In the genomic region with DNA sequence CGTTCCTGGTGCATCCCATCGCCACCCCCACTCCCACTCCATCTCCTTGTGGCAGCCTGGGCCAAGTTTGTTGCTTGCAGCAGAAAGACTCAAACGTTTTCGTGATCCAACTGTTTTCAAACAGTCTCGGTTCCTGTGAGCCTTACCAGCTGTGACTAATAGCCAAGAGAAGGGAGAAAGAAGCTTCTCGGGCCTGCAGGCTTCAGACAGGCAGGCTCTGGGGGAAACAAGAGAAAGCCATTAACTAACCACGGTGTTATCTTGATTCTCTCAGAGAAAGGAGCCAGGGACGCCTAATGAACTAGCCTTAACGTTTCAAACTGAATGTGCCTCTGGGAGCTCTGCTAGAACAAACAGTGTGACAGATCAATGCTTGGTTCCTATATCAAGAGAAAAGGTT, we compare ENCODE assay signal across 21 cellular contexts.
DNase-seq lines count a peak whose midpoint lies in the region; ATAC-seq and TF ChIP-seq lines count a peak whose summit lies in the region.
"Had no signal": no experiment of that assay in that cellular context is flagged by ENCODE, and none has a peak within 500 bp of the region (broad histone marks: within the 10 kb centered on the region; RNA-seq: fewer than 3 reads in every experiment).

No MANE protein-coding gene starts in this region.

- H3K9ac ChIP-seq in mesenchymal stem cell (ENCODE audit: low read length) (no peak overlapping the region), trophoblast cell (ENCODE audit: low read length) (no peak overlapping the region)

- H3K9me3 ChIP-seq in cardiac muscle cell (ENCODE audit: low read depth) (no peaks in the 10 kb centered on the region), heart right ventricle (peaks cover 0 to 14% (median 7%) of the 10 kb centered on the region in 11 donors), mesenchymal stem cell (ENCODE audit: control insufficient read depth, low read length) (peaks cover 16% of the 10 kb centered on the region), trophoblast cell (ENCODE audit: insufficient read depth, low read depth, low read length) (no peaks in the 10 kb centered on the region)
- H3K9me3 ChIP-seq: MG63 had no signal

- H3K4me1 ChIP-seq in cardiac muscle cell (ENCODE audit: low read depth) (peaks cover 17% of the 10 kb centered on the region), heart right ventricle (no peaks in the 10 kb centered on the region), mesenchymal stem cell (ENCODE audit: control insufficient read depth, insufficient read depth, low read depth, low read length) (no peaks in the 10 kb centered on the region), trophoblast cell (ENCODE audit: control insufficient read depth in 1 of 2, insufficient read depth in 2 of 2, low read length in 2 of 2) (peaks cover 4 to 6% of the 10 kb centered on the region in 2 experiments)

- H4K91ac ChIP-seq in mesenchymal stem cell (ENCODE audit: low read length) (peak overlapping the region; percentile 50), trophoblast cell (ENCODE audit: low read depth, low read length) (peak overlapping the region; percentile 58)

- H3K14ac ChIP-seq in mesenchymal stem cell (ENCODE audit: low read length in 2 of 2) (no peak overlapping the region), trophoblast cell (ENCODE audit: low read length) (no peak overlapping the region)

- H3K27me3 ChIP-seq in cardiac muscle cell (no peaks in the 10 kb centered on the region), heart right ventricle (peaks cover 0 to 2% (median 0%) of the 10 kb centered on the region in 7 donors), mesenchymal stem cell (ENCODE audit: control insufficient read depth in 1 of 2, insufficient read depth in 1 of 2, low read length in 2 of 2) (no peaks in the 10 kb centered on the region), trophoblast cell (ENCODE audit: insufficient read depth, low read length) (no peaks in the 10 kb centered on the region)
- H3K27me3 ChIP-seq: MG63 had no signal

- H4K12ac ChIP-seq in trophoblast cell (ENCODE audit: low read depth, low read length): no peak overlapping the region

- no peak for TF ChIP-seq CTCF in cardiac muscle cell (IDR thresholded peaks at IDR 0.05; ENCODE audit: low read depth, low read length)
- no peak for TF ChIP-seq CTCF in heart right ventricle (IDR thresholded peaks at IDR 0.05)

- no peak for ATAC-seq in heart right ventricle
- ATAC-seq: CD8-positive, alpha-beta T cell had no signal

- H2BK12ac ChIP-seq in mesenchymal stem cell (ENCODE audit: low read length in 2 of 2): no peak overlapping the region
- H2BK12ac ChIP-seq in trophoblast cell (ENCODE audit: low read length): no peak overlapping the region

- H3K4me2 ChIP-seq in mesenchymal stem cell (ENCODE audit: low read length, poor library complexity, severe bottlenecking) (no peak overlapping the region), trophoblast cell (ENCODE audit: low read length) (peak overlapping the region; percentile 19)

- 37 to 40% methylated on average over 9 of the region's 9 CpGs for WGBS in heart right ventricle, 2 donors
- WGBS in mesenchymal stem cell: 26% methylated on average over 9 of the region's 9 CpGs
- WGBS in trophoblast cell (ENCODE audit: extremely low coverage, insufficient coverage, insufficient read length): no CpG with 5 or more reads among the region's 9 CpGs

- H3K4me3 ChIP-seq in cardiac muscle cell: no peak overlapping the region
- no peak overlapping the region for H3K4me3 ChIP-seq in heart right ventricle
- H3K4me3 ChIP-seq in mesenchymal stem cell (ENCODE audit: insufficient read depth in 1 of 2, low read depth in 1 of 2, low read length in 2 of 2): no peak overlapping the region
- no peak overlapping the region for H3K4me3 ChIP-seq in trophoblast cell (ENCODE audit: low read depth, low read length)
- H3K4me3 ChIP-seq: MG63 had no signal

- DNase-seq in cardiac muscle cell (ENCODE audit: low read depth in 1 of 2, low spot score in 1 of 2): peak in 1 of 2 donors; percentile 51
- no peak for DNase-seq in heart right ventricle
- peak; percentile 63 for DNase-seq in mesenchymal stem cell
- no peak for DNase-seq in trophoblast cell
- DNase-seq in ACHN: no peak
- no peak for DNase-seq in RKO (ENCODE audit: low spot score)
- no peak for DNase-seq in stimulated activated CD4-positive, alpha-beta T cell treated with anti-CD3 and anti-CD28 coated beads, Interleukin-2, amount 100 ng/mL, for 48 hours
- DNase-seq in activated T-cell treated with anti-CD3 and anti-CD28 coated beads for 4 hours: no peak
- DNase-seq: AML-193; C1 segment of cervical spinal cord; Calu3; CD8-positive, alpha-beta T cell; H7; Kasumi-1; MG63; NCI-H1417 treated with DMSO at 0.1 percent for 48 hours; NCI-H187; NCI-H446 treated with DMSO at 0.1 percent for 48 hours; NCI-H526 treated with DMSO at 0.1 percent for 48 hours; Right ventricle myocardium superior had no signal

- H2AK5ac ChIP-seq in mesenchymal stem cell (ENCODE audit: low read length, severe bottlenecking): no peak overlapping the region
- H2AK5ac ChIP-seq in trophoblast cell (ENCODE audit: low read length): no peak overlapping the region

- H3K36me3 ChIP-seq in cardiac muscle cell: no peaks in the 10 kb centered on the region
- no peaks in the 10 kb centered on the region for H3K36me3 ChIP-seq in heart right ventricle
- H3K36me3 ChIP-seq in mesenchymal stem cell (ENCODE audit: control insufficient read depth in 1 of 2, insufficient read depth in 2 of 2, low read depth in 1 of 2, low read length in 2 of 2): no peaks in the 10 kb centered on the region
- H3K36me3 ChIP-seq in trophoblast cell (ENCODE audit: control insufficient read depth in 1 of 2, insufficient read depth in 2 of 2, low read length in 2 of 2): no peaks in the 10 kb centered on the region
- H3K36me3 ChIP-seq: MG63 had no signal

- intact Hi-C loops in heart right ventricle (cut with DNase I): no loop called here

- H2BK5ac ChIP-seq in mesenchymal stem cell (ENCODE audit: low read depth, low read length, poor library complexity, severe bottlenecking) (no peak overlapping the region), trophoblast cell (ENCODE audit: low read depth, low read length, poor library complexity) (peak overlapping the region; percentile 77)

- H2BK15ac ChIP-seq in mesenchymal stem cell (ENCODE audit: low read depth, poor library complexity, severe bottlenecking): no peak overlapping the region

- H3K27ac ChIP-seq in cardiac muscle cell (peak overlapping the region; percentile 71), heart right ventricle (no peak overlapping the region), mesenchymal stem cell (ENCODE audit: low read length, poor library complexity, severe bottlenecking) (no peak overlapping the region), trophoblast cell (ENCODE audit: low read depth, low read length) (peak overlapping the region; percentile 14)
- H3K27ac ChIP-seq: 22Rv1 had no signal

- no peak overlapping the region for H3K23ac ChIP-seq in mesenchymal stem cell (ENCODE audit: low read length in 2 of 2)
- H3K23ac ChIP-seq in trophoblast cell (ENCODE audit: low read length): no peak overlapping the region

- no peaks in the 10 kb centered on the region for H3K79me2 ChIP-seq in trophoblast cell (ENCODE audit: control insufficient read depth, insufficient read depth, low read length, poor library complexity)

- no peak overlapping the region for H2AFZ ChIP-seq in mesenchymal stem cell (ENCODE audit: low read depth, low read length)
- no peak overlapping the region for H2AFZ ChIP-seq in trophoblast cell (ENCODE audit: insufficient read depth, low read length, poor library complexity)

- peak overlapping the region in 1 of 2 experiments; percentile 79 for H3K18ac ChIP-seq in mesenchymal stem cell (ENCODE audit: low read depth in 1 of 2, low read length in 2 of 2)
- no peak overlapping the region for H3K18ac ChIP-seq in trophoblast cell (ENCODE audit: low read length)

- H3K79me1 ChIP-seq in mesenchymal stem cell (replicated peaks; ENCODE audit: low read length, poor library complexity, severe bottlenecking): no peaks in the 10 kb centered on the region
- peaks cover 4% of the 10 kb centered on the region for H3K79me1 ChIP-seq in trophoblast cell (ENCODE audit: low read length)

- H3K4ac ChIP-seq in mesenchymal stem cell (ENCODE audit: low read depth in 1 of 2, low read length in 2 of 2) (no peak overlapping the region), trophoblast cell (ENCODE audit: low read depth, low read length) (no peak overlapping the region)

- in situ Hi-C loops in ACHN (cut with HindIII; ENCODE audit: low pct_ligation_motif_present, low pct_unique_long_range_greater_than_20kb, low sequenced_read_pairs): no loop called here

- H2BK120ac ChIP-seq in mesenchymal stem cell (ENCODE audit: low read depth, low read length): no peak overlapping the region
- H2BK120ac ChIP-seq in trophoblast cell (ENCODE audit: insufficient read depth, low read length, poor library complexity): no peak overlapping the region

- H4K8ac ChIP-seq in mesenchymal stem cell (ENCODE audit: low read length) (peak overlapping the region; percentile 41), trophoblast cell (ENCODE audit: low read depth, low read length) (no peak overlapping the region)

Comparison
In these comparisons a context has a peak if more than half of its experiments do, and no peak if none do; other contexts are left out.
1. H3K27ac ChIP-seq: peak in cardiac muscle cell (single experiment) and trophoblast cell (single experiment); none in heart right ventricle (0 of 10) and mesenchymal stem cell (single experiment).